19 cellular contexts compared by ENCODE assay signal in the genomic region with DNA sequence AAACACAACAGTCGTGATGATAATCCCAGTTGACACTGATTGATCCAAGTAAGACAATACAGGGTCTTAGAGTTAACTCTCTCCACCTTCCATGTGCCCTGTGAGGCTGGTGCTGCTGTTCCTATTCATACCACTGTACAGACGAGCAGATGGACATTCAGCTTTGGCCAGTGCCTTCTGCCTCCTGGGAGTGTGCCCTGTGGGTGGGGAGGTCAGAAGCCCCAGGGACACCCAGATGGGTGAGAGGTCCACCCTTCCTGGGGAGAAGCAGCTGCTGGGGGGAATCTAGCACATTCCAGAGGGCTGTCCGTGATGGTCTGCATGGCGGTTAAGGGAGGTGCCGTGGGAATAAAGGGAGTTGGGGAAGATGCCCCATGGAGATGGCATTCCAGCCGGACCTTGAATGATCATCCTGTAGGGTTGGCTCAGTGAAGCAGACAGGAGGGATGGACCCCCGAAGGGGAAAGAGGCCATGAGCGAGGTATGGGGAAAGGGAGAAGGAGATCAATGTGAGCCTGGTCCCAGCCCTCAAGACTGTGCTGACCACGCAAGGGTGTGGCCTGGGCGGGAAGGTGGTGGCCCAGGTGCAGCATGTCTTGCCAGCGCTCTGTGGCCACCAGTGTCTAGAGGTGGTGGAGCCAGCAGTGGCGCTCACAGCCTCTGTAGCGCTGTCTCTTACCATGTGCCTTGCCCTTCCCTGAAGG.
DNase-seq lines count a peak whose midpoint lies in the region; ATAC-seq, FAIRE-seq and TF ChIP-seq lines count a peak whose summit lies in the region.
"Had no signal": no experiment of that assay in that cellular context is flagged by ENCODE, and none has a peak within 500 bp of the region (broad histone marks: within the 10 kb centered on the region; RNA-seq: fewer than 3 reads in every experiment).

No MANE protein-coding gene starts in this region.

- intact Hi-C loops in activated CD4-positive, alpha-beta memory T cell treated with anti-CD3 and anti-CD28 coated beads for 36 hours (cut with micrococcal nuclease) = no loop called here

- no peak overlapping the region for H3K4me3 Mint-ChIP-seq in activated CD4-positive, alpha-beta memory T cell treated with anti-CD3 and anti-CD28 coated beads, Interleukin-2, amount 10 ng/mL, durations not matched to agents 7 days and 5 days
- no peak overlapping the region for H3K4me3 Mint-ChIP-seq in activated CD4-positive, alpha-beta memory T cell treated with anti-CD3 and anti-CD28 coated beads for 36 hours
- no peak overlapping the region for H3K4me3 Mint-ChIP-seq in astrocyte (ENCODE audit: unreplicated experiment)
- H3K4me3 Mint-ChIP-seq: CD14-positive monocyte had no signal

- H3K4me3 ChIP-seq in astrocyte (ENCODE audit: insufficient read depth, low read depth, low read length) = no peak overlapping the region

- H3K4me1 ChIP-seq in astrocyte (ENCODE audit: insufficient read depth, low read length) = no peaks in the 10 kb centered on the region

- no peak overlapping the region for H3K4me2 ChIP-seq in astrocyte (ENCODE audit: low read length)

- no peaks in the 10 kb centered on the region for H4K20me1 ChIP-seq in astrocyte (ENCODE audit: insufficient read depth, low read length)

- FAIRE-seq in astrocyte (lab: Jason Lieb, UNC) = no peak
- FAIRE-seq: H54, RCC 7860 had no signal

- no peaks in the 10 kb centered on the region for H3K36me3 ChIP-seq in astrocyte (ENCODE audit: insufficient read depth, low read length)

- TF ChIP-seq CTCF in astrocyte (IDR thresholded peaks at IDR 0.05; ENCODE audit: insufficient read depth, low read depth, low read length) = no peak

- no peaks in the 10 kb centered on the region for H3K9me3 ChIP-seq in astrocyte (ENCODE audit: insufficient read depth, low read depth, low read length)

- H3K4me1 Mint-ChIP-seq in activated CD4-positive, alpha-beta memory T cell treated with anti-CD3 and anti-CD28 coated beads, Interleukin-2, amount 10 ng/mL, durations not matched to agents 7 days and 5 days = no peaks in the 10 kb centered on the region
- no peaks in the 10 kb centered on the region for H3K4me1 Mint-ChIP-seq in activated CD4-positive, alpha-beta memory T cell treated with anti-CD3 and anti-CD28 coated beads for 36 hours (ENCODE audit: low read depth)
- no peaks in the 10 kb centered on the region for H3K4me1 Mint-ChIP-seq in astrocyte (ENCODE audit: low read depth, unreplicated experiment)
- H3K4me1 Mint-ChIP-seq: CD14-positive monocyte had no signal

- H3K36me3 Mint-ChIP-seq in activated CD4-positive, alpha-beta memory T cell treated with anti-CD3 and anti-CD28 coated beads, Interleukin-2, amount 10 ng/mL, durations not matched to agents 7 days and 5 days (ENCODE audit: low read depth) = no peaks in the 10 kb centered on the region
- H3K36me3 Mint-ChIP-seq in activated CD4-positive, alpha-beta memory T cell treated with anti-CD3 and anti-CD28 coated beads for 36 hours = no peaks in the 10 kb centered on the region
- H3K36me3 Mint-ChIP-seq in astrocyte (ENCODE audit: low read depth, unreplicated experiment) = no peaks in the 10 kb centered on the region
- H3K36me3 Mint-ChIP-seq: CD14-positive monocyte had no signal

- CTCF ChIA-PET in activated CD4-positive, alpha-beta memory T cell treated with anti-CD3 and anti-CD28 coated beads, Interleukin-2, amount 10 ng/mL, durations not matched to agents 7 days and 5 days (lab: Charles Lee) = no interaction called here
- CTCF ChIA-PET in activated CD4-positive, alpha-beta memory T cell treated with anti-CD3 and anti-CD28 coated beads for 36 hours (lab: Charles Lee) = no interaction called here

- ATAC-seq in HG03432 (IDR thresholded peaks at IDR 0.05; ENCODE audit: unreplicated experiment) (no peak), HG03460 (IDR thresholded peaks at IDR 0.05; ENCODE audit: unreplicated experiment) (no peak)

- H2AFZ ChIP-seq in astrocyte (ENCODE audit: low read depth, low read length) = no peak overlapping the region

- H3K9me3 Mint-ChIP-seq in activated CD4-positive, alpha-beta memory T cell treated with anti-CD3 and anti-CD28 coated beads, Interleukin-2, amount 10 ng/mL, durations not matched to agents 7 days and 5 days = no peaks in the 10 kb centered on the region
- no peaks in the 10 kb centered on the region for H3K9me3 Mint-ChIP-seq in activated CD4-positive, alpha-beta memory T cell treated with anti-CD3 and anti-CD28 coated beads for 36 hours
- no peaks in the 10 kb centered on the region for H3K9me3 Mint-ChIP-seq in astrocyte (ENCODE audit: unreplicated experiment)

- H3K27me3 Mint-ChIP-seq in activated CD4-positive, alpha-beta memory T cell treated with anti-CD3 and anti-CD28 coated beads, Interleukin-2, amount 10 ng/mL, durations not matched to agents 7 days and 5 days = no peaks in the 10 kb centered on the region
- H3K27me3 Mint-ChIP-seq in activated CD4-positive, alpha-beta memory T cell treated with anti-CD3 and anti-CD28 coated beads for 36 hours = no peaks in the 10 kb centered on the region
- peaks cover 1% of the 10 kb centered on the region for H3K27me3 Mint-ChIP-seq in astrocyte (ENCODE audit: low read depth, unreplicated experiment)

- no peak overlapping the region for H3K9ac ChIP-seq in astrocyte (ENCODE audit: low read length)

- POLR2A ChIA-PET in activated CD4-positive, alpha-beta memory T cell treated with anti-CD3 and anti-CD28 coated beads, Interleukin-2, amount 10 ng/mL, durations not matched to agents 7 days and 5 days (lab: Charles Lee) = no interaction called here
- POLR2A ChIA-PET in activated CD4-positive, alpha-beta memory T cell treated with anti-CD3 and anti-CD28 coated beads for 36 hours (lab: Charles Lee) = no interaction called here

- H3K27ac Mint-ChIP-seq in activated CD4-positive, alpha-beta memory T cell treated with anti-CD3 and anti-CD28 coated beads, Interleukin-2, amount 10 ng/mL, durations not matched to agents 7 days and 5 days = no peak overlapping the region
- no peak overlapping the region for H3K27ac Mint-ChIP-seq in activated CD4-positive, alpha-beta memory T cell treated with anti-CD3 and anti-CD28 coated beads for 36 hours
- H3K27ac Mint-ChIP-seq in astrocyte (ENCODE audit: unreplicated experiment) = peak overlapping the region; percentile 41
- H3K27ac Mint-ChIP-seq: CD14-positive monocyte had no signal

- H3K27ac ChIP-seq in astrocyte (ENCODE audit: low read depth, low read length) = no peak overlapping the region

- peak; percentile 5 for DNase-seq in activated CD4-positive, alpha-beta memory T cell treated with anti-CD3 and anti-CD28 coated beads, Interleukin-2, amount 10 ng/mL, durations not matched to agents 7 days and 5 days
- no peak for DNase-seq in activated CD4-positive, alpha-beta memory T cell treated with anti-CD3 and anti-CD28 coated beads for 36 hours
- DNase-seq in astrocyte (ENCODE audit: low read depth) = no peak
- DNase-seq in islet precursor cell = peak; percentile 40
- peak; percentile 36 for DNase-seq in retina
- DNase-seq in dermis blood vessel endothelial cell = no peak
- DNase-seq: 8988T, DMS 273 treated with DMSO at 0.1 percent for 48 hours, GDM1, NCI-H1105, NCI-H2081, NCI-H2171 treated with DMSO at 0.1 percent for 48 hours, NCI-H446 treated with DMSO at 0.1 percent for 48 hours, SHP77 treated with DMSO at 0.1 percent for 48 hours had no signal

- no peaks in the 10 kb centered on the region for H3K79me2 ChIP-seq in astrocyte (ENCODE audit: insufficient read depth, low read length)

- H3K27me3 ChIP-seq in astrocyte (ENCODE audit: insufficient read depth, low read length) = no peaks in the 10 kb centered on the region

Comparison
In these comparisons a context has a peak if more than half of its experiments do, and no peak if none do; other contexts are left out.
1. DNase-seq: peak in activated CD4-positive, alpha-beta memory T cell treated with anti-CD3 and anti-CD28 coated beads, Interleukin-2, amount 10 ng/mL, durations not matched to agents 7 days and 5 days (single experiment), islet precursor cell (single experiment) and retina (single experiment); none in activated CD4-positive, alpha-beta memory T cell treated with anti-CD3 and anti-CD28 coated beads for 36 hours (single experiment), astrocyte (single experiment) and dermis blood vessel endothelial cell (single experiment).